Comparison of ENCODE assay signal across 9 cellular contexts in the genomic region with DNA sequence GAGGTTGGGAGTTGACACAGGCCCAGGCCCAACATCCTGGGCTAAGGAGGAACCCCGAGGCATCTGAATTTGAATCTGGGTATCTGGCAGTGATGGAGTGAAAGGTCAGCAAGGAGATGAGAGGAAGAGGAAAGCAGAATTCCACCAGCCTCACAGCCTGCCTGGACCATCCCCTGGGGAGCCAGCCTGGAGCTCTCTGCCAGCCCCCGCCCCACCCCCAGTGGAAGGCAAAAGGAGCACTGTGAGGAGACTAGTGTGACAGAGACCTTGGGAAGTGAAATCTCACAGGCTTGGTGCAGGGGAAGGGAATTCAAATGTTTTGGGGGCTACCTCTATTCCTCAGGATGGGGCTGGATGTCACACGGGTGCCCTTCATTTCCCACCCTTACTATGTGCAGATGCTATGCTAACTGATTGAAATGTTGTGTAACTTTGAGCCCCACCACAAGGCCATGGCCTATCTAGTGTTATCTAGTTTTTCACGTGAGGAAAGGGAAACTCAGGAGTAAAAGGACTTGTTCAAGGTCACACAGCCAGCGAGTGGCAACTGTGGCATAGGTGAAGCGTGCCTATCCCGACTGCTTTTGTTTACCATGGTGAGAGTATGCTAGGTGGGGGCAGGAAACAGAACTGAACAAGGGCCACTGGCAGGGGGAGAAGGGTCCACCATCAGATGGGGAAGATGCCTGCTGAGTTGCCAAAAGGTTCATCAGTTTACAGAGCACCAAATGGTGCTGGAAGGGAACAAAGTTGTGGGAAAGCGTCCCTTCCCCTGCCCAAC. TPM values are rescaled to one million over a fixed set of nuclear protein-coding genes. Genes with fewer than 3 reads are reported as not detected.
DNase-seq lines count a peak whose midpoint lies in the region; ATAC-seq, FAIRE-seq and TF ChIP-seq lines count a peak whose summit lies in the region.
"Had no signal": no experiment of that assay in that cellular context is flagged by ENCODE, and none has a peak within 500 bp of the region (broad histone marks: within the 10 kb centered on the region; RNA-seq: fewer than 3 reads in every experiment).

No MANE protein-coding gene starts in this region.

- intact Hi-C loops in pancreas (cut with DNase I) = no loop called here

- peak overlapping the region; percentile 88 to 92 (median 89) for H3K27ac ChIP-seq in pancreas

- in situ Hi-C loops in GM13977 (cut with MboI; ENCODE audit: low pct_unique_long_range_greater_than_20kb, low sequenced_read_pairs, unreplicated experiment) = no loop called here

- no peak for FAIRE-seq in pancreas (lab: Jason Lieb, UNC)

- H3K27me3 ChIP-seq in BE2C (no peaks in the 10 kb centered on the region), NT2/D1 (ENCODE audit: insufficient read depth, insufficient read length) (no peaks in the 10 kb centered on the region), pancreas (no peaks in the 10 kb centered on the region)

- no peaks in the 10 kb centered on the region for H3K36me3 Mint-ChIP-seq in glutamatergic neuron (ENCODE audit: unreplicated experiment)

- H3K36me3 ChIP-seq in BE2C (no peaks in the 10 kb centered on the region), NT2/D1 (ENCODE audit: insufficient read depth, insufficient read length, low read length) (peaks cover 12% of the 10 kb centered on the region), pancreas (no peaks in the 10 kb centered on the region)

- H3K4me1 ChIP-seq in BE2C (peaks cover 34% of the 10 kb centered on the region), NT2/D1 (ENCODE audit: insufficient read depth, insufficient read length) (peaks cover 61% of the 10 kb centered on the region), pancreas (peaks cover 45 to 52% (median 49%) of the 10 kb centered on the region in 3 donors)

- H3K4me3 ChIP-seq in BE2C (ENCODE audit: low read depth, low read length) (no peak overlapping the region), NT2/D1 (ENCODE audit: insufficient read length, low read depth) (peak overlapping the region; percentile 16), pancreas (peak overlapping the region in 2 of 4 donors; percentile 42 to 52)

- no peak for TF ChIP-seq CTCF in BE2C (IDR thresholded peaks at IDR 0.05; ENCODE audit: low read depth, low read length)
- TF ChIP-seq CTCF in glutamatergic neuron (IDR thresholded peaks at IDR 0.05; ENCODE audit: partially characterized antibody, unreplicated experiment) = no peak
- no peak for TF ChIP-seq CTCF in pancreas (IDR thresholded peaks at IDR 0.05)
- no peak for TF ChIP-seq CTCF in GM13977 (IDR thresholded peaks at IDR 0.05; ENCODE audit: extremely low read depth, insufficient read depth, missing control alignments)

- H3K4me3 Mint-ChIP-seq in glutamatergic neuron (ENCODE audit: unreplicated experiment) = peak overlapping the region; percentile 88

- DNase-seq in BE2C (peak; percentile 40), NT2/D1 (ENCODE audit: low read depth, low spot score) (no peak), glutamatergic neuron (no peak), pancreas (peak in 3 of 6 donors; percentile 39 to 50 (median 41)), GM13977 (ENCODE audit: low spot score) (no peak)
- no peak for DNase-seq in stimulated activated CD4-positive, alpha-beta T cell treated with anti-CD3 and anti-CD28 coated beads, Interleukin-4, amount 100 ng/mL, for 24 hours
- DNase-seq: GOT3 had no signal

- peaks cover 6% of the 10 kb centered on the region for H3K9me3 Mint-ChIP-seq in glutamatergic neuron (ENCODE audit: unreplicated experiment)

- H3K9me3 ChIP-seq in BE2C (no peaks in the 10 kb centered on the region), NT2/D1 (ENCODE audit: insufficient read depth, low read length) (no peaks in the 10 kb centered on the region), pancreas (no peaks in the 10 kb centered on the region)

- peak overlapping the region; percentile 77 for H3K9ac ChIP-seq in NT2/D1 (ENCODE audit: insufficient read length, low read depth)

- ATAC-seq in pancreas (peak in 1 of 4 donors; percentile 2), HG03045 (IDR thresholded peaks at IDR 0.05; ENCODE audit: unreplicated experiment) (no peak), GM18498 (IDR thresholded peaks at IDR 0.05; ENCODE audit: unreplicated experiment) (no peak)

- peaks cover 18% of the 10 kb centered on the region for H3K27me3 Mint-ChIP-seq in glutamatergic neuron (ENCODE audit: unreplicated experiment)

- WGBS in pancreas, 2 donors = 31 to 37% methylated on average over 8 of the region's 8 CpGs

- peak overlapping the region; percentile 70 for H3K27ac Mint-ChIP-seq in glutamatergic neuron (ENCODE audit: unreplicated experiment)

- H3K4me1 Mint-ChIP-seq in glutamatergic neuron (ENCODE audit: low read depth, unreplicated experiment) = peaks cover 61% of the 10 kb centered on the region

RNA-seq across cellular contexts. Expression of gene AHDC1, which starts 29.8 kb away (rescaled TPM):
- polyA plus RNA-seq in BE2C (2012; ENCODE audit: insufficient read depth, insufficient read length, low read depth) = 49.9 TPM
- total RNA-seq in glutamatergic neuron (ENCODE audit: unreplicated experiment) (131 TPM), pancreas (10 to 100 TPM; 10.4 to 22.4 (median 13.7) TPM)
- 10 to 100 TPM; 16.3 to 27.5 TPM for polyA plus RNA-seq in pancreas
